Comparison of ENCODE assay signal across 8 cellular contexts in genomic region chr7:130893441-130893894, GRCh38.
DNase-seq lines count a peak whose midpoint lies in the region; ATAC-seq and TF ChIP-seq lines count a peak whose summit lies in the region.

No MANE protein-coding gene starts in this region.

- no peak overlapping the region for H3K9ac ChIP-seq in fibroblast of lung (ENCODE audit: insufficient read depth, low read length)

- no peak for ATAC-seq in HG03097 (IDR thresholded peaks at IDR 0.05; ENCODE audit: low FRiP score, unreplicated experiment)

- no peak for TF ChIP-seq CTCF in fibroblast of lung (conservative IDR thresholded peaks at IDR 0.05 in 1 of 2, IDR thresholded peaks at IDR 0.05 in 1 of 2; ENCODE audit: low read depth in 1 of 2, low read length in 2 of 2)
- no peak for TF ChIP-seq CTCF in nephron progenitor cell (IDR thresholded peaks at IDR 0.05)

- H3K4me3 Mint-ChIP-seq in CD8-positive, alpha-beta memory T cell, result peak overlapping the region in 1 of 7 donors; percentile 55
- no peak overlapping the region for H3K4me3 Mint-ChIP-seq in T-helper 2 cell treated with Interferon-gamma antibody and Interleukin-4, amounts not matched to agents 5 μg/mL and 100 μg/mL, for 36 hours
- no peak overlapping the region for H3K4me3 Mint-ChIP-seq in nephron progenitor cell

- peaks cover 0 to 78% (median 23%) of the 10 kb centered on the region in 3 donors for H3K36me3 Mint-ChIP-seq in CD8-positive, alpha-beta memory T cell
- H3K36me3 Mint-ChIP-seq in T-helper 2 cell treated with Interferon-gamma antibody and Interleukin-4, amounts not matched to agents 5 μg/mL and 100 μg/mL, for 36 hours (ENCODE audit: low read depth), result peaks cover 68% of the 10 kb centered on the region
- no peaks in the 10 kb centered on the region for H3K36me3 Mint-ChIP-seq in nephron progenitor cell (ENCODE audit: low read depth)

- peaks cover 42% of the 10 kb centered on the region for H3K4me1 ChIP-seq in CD8-positive, alpha-beta memory T cell (ENCODE audit: insufficient read depth, low read length)
- H3K4me1 ChIP-seq in fibroblast of lung (ENCODE audit: control insufficient read depth, extremely low read depth, insufficient read depth, low read length), result peaks cover 54% of the 10 kb centered on the region

- H3K9me3 Mint-ChIP-seq in CD8-positive, alpha-beta memory T cell, result no peaks in the 10 kb centered on the region
- no peaks in the 10 kb centered on the region for H3K9me3 Mint-ChIP-seq in T-helper 2 cell treated with Interferon-gamma antibody and Interleukin-4, amounts not matched to agents 5 μg/mL and 100 μg/mL, for 36 hours
- H3K9me3 Mint-ChIP-seq in nephron progenitor cell, result peaks cover 3% of the 10 kb centered on the region

- H3K27ac Mint-ChIP-seq in CD8-positive, alpha-beta memory T cell, result peak overlapping the region; percentile 33 to 93 (median 84)
- H3K27ac Mint-ChIP-seq in T-helper 2 cell treated with Interferon-gamma antibody and Interleukin-4, amounts not matched to agents 5 μg/mL and 100 μg/mL, for 36 hours, result peak overlapping the region; percentile 89
- H3K27ac Mint-ChIP-seq in nephron progenitor cell, result no peak overlapping the region

- no peak for DNase-seq in CD8-positive, alpha-beta memory T cell
- peak; percentile 40 for DNase-seq in T-helper 2 cell treated with Interferon-gamma antibody and Interleukin-4, amounts not matched to agents 5 μg/mL and 100 μg/mL, for 36 hours (ENCODE audit: low spot score)
- DNase-seq in fibroblast of lung (ENCODE audit: low read depth in 2 of 2) (peak; percentile 79 to 83), pons (ENCODE audit: low spot score) (peak; percentile 88), cerebellar cortex (ENCODE audit: low spot score) (no peak), nephron progenitor cell (no peak), SIG-M5 (lab: John Stamatoyannopoulos, UW) (no peak)

- H3K27me3 Mint-ChIP-seq in CD8-positive, alpha-beta memory T cell, result no peaks in the 10 kb centered on the region
- no peaks in the 10 kb centered on the region for H3K27me3 Mint-ChIP-seq in T-helper 2 cell treated with Interferon-gamma antibody and Interleukin-4, amounts not matched to agents 5 μg/mL and 100 μg/mL, for 36 hours (ENCODE audit: low read depth)
- H3K27me3 Mint-ChIP-seq in nephron progenitor cell (ENCODE audit: low read depth, poor library complexity), result peaks cover 3% of the 10 kb centered on the region

- H3K36me3 ChIP-seq in CD8-positive, alpha-beta memory T cell (ENCODE audit: insufficient read depth, low read length), result peaks cover 6% of the 10 kb centered on the region
- H3K36me3 ChIP-seq in fibroblast of lung (ENCODE audit: control insufficient read depth, insufficient read depth, low read length), result peaks cover 33% of the 10 kb centered on the region

- peak overlapping the region; percentile 70 for H3K4me2 ChIP-seq in fibroblast of lung (ENCODE audit: extremely low read depth, insufficient read depth, low read length)

- H3K4me1 Mint-ChIP-seq in CD8-positive, alpha-beta memory T cell, result peaks cover 45 to 80% (median 70%) of the 10 kb centered on the region in 3 donors
- H3K4me1 Mint-ChIP-seq in T-helper 2 cell treated with Interferon-gamma antibody and Interleukin-4, amounts not matched to agents 5 μg/mL and 100 μg/mL, for 36 hours (ENCODE audit: low read depth), result peaks cover 58% of the 10 kb centered on the region
- peaks cover 70% of the 10 kb centered on the region for H3K4me1 Mint-ChIP-seq in nephron progenitor cell

- H3K79me2 ChIP-seq in fibroblast of lung (ENCODE audit: control insufficient read depth, insufficient read depth, low read length), result peaks cover 92% of the 10 kb centered on the region

- no peaks in the 10 kb centered on the region for H3K9me3 ChIP-seq in CD8-positive, alpha-beta memory T cell (ENCODE audit: low read length)
- H3K9me3 ChIP-seq in fibroblast of lung (ENCODE audit: control insufficient read depth, insufficient read depth, low read depth, low read length), result no peaks in the 10 kb centered on the region

- no peaks in the 10 kb centered on the region for H4K20me1 ChIP-seq in fibroblast of lung (ENCODE audit: control insufficient read depth, extremely low read depth, insufficient read depth, low read length)

- H3K4me3 ChIP-seq in CD8-positive, alpha-beta memory T cell (ENCODE audit: low read length), result no peak overlapping the region
- H3K4me3 ChIP-seq in fibroblast of lung (replicated peaks in 1 of 4; ENCODE audit: control extremely low read depth in 1 of 4, insufficient read depth in 1 of 4, low read depth in 3 of 4, low read length in 4 of 4), result no peak overlapping the region

- H3K27ac ChIP-seq in CD8-positive, alpha-beta memory T cell (ENCODE audit: low read depth, low read length), result no peak overlapping the region
- H3K27ac ChIP-seq in fibroblast of lung (ENCODE audit: insufficient read depth, low read length), result peak overlapping the region; percentile 86

- CTCF ChIA-PET in CD8-positive, alpha-beta memory T cell (lab: Charles Lee), result interaction anchor here (1.1 to 2.5 kb wide), 4 partner anchors 19 to 147 kb away, joined by 3 to 6 read pairs (median 4); no protein-coding TSS in a partner anchor

- H2AFZ ChIP-seq in fibroblast of lung (ENCODE audit: low read length), result no peak overlapping the region

- H3K27me3 ChIP-seq in CD8-positive, alpha-beta memory T cell (ENCODE audit: insufficient read depth, low read length, poor library complexity, severe bottlenecking), result no peaks in the 10 kb centered on the region
- no peaks in the 10 kb centered on the region for H3K27me3 ChIP-seq in fibroblast of lung (ENCODE audit: control insufficient read depth, insufficient read depth, low read length)

- POLR2A ChIA-PET in CD8-positive, alpha-beta memory T cell (lab: Charles Lee), result interaction anchor here (0.9 to 1.5 kb wide), 2 partner anchors 10 to 64 kb away, joined by 3 read pairs; no protein-coding TSS in a partner anchor

Comparison
In these comparisons a context has a peak if more than half of its experiments do, and no peak if none do; other contexts are left out.
1. DNase-seq: peak in T-helper 2 cell treated with Interferon-gamma antibody and Interleukin-4, amounts not matched to agents 5 μg/mL and 100 μg/mL, for 36 hours (single experiment), fibroblast of lung (2 of 2) and pons (single experiment); none in CD8-positive, alpha-beta memory T cell (0 of 5), cerebellar cortex (single experiment), nephron progenitor cell (single experiment) and SIG-M5 (single experiment).